Comparison of ENCODE assay signal across 20 cellular contexts in the genomic region with DNA sequence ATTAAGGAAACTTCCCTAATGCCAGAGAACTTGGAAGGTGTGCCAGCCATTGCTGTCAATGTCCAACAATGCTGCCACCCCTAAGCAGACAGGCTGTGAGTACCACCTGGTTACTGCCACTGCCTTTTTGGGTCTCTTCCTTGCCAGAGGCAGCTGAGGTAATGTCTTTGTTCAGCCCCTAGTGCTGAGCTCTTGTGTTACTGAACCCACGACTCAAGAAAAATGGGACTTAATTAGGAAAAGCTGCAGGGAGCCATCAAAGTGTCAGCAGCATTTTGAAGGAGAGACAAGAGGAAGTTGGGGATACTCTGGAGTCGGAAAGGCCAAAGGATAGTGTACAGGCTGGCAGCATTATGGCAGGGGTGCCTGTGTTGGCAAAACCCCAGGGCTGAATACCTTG.
DNase-seq lines count a peak whose midpoint lies in the region; ATAC-seq and TF ChIP-seq lines count a peak whose summit lies in the region.
"Had no signal": no experiment of that assay in that cellular context is flagged by ENCODE, and none has a peak within 500 bp of the region (broad histone marks: within the 10 kb centered on the region; RNA-seq: fewer than 3 reads in every experiment).

No MANE protein-coding gene starts in this region.

- peaks cover 1% of the 10 kb centered on the region for H3K9me3 Mint-ChIP-seq in memory B cell

- DNase-seq in ELF-1 (ENCODE audit: low read depth, low spot score) (peak; percentile 27), NCI-H69 (lab: John Stamatoyannopoulos, UW) (peak; percentile 74), memory B cell (ENCODE audit: low spot score in 2 of 2) (no peak), NCI-H2196 (lab: John Stamatoyannopoulos, UW; ENCODE audit: unreplicated experiment) (no peak), BE2C (no peak)
- DNase-seq: CD4-positive, CD25-positive, alpha-beta regulatory T cell; CD8-positive, alpha-beta memory T cell; COR-L47; DMS 273 treated with DMSO at 0.1 percent for 48 hours; DMS53; DND-41; GDM1; GOT3; HFFc6 had no signal

- no peak for TF ChIP-seq CTCF in BE2C (IDR thresholded peaks at IDR 0.05; ENCODE audit: low read depth, low read length)

- no peaks in the 10 kb centered on the region for H3K9me3 ChIP-seq in BE2C

- H3K27me3 ChIP-seq in BE2C = no peaks in the 10 kb centered on the region

- H3K36me3 Mint-ChIP-seq in memory B cell = no peaks in the 10 kb centered on the region
- H3K36me3 Mint-ChIP-seq: CD4-positive, CD25-positive, alpha-beta regulatory T cell; CD8-positive, alpha-beta memory T cell had no signal

- no peak overlapping the region for H3K27ac Mint-ChIP-seq in memory B cell
- H3K27ac Mint-ChIP-seq: CD4-positive, CD25-positive, alpha-beta regulatory T cell; CD8-positive, alpha-beta memory T cell; HFFc6 had no signal

- peak overlapping the region; percentile 57 for H3K4me3 Mint-ChIP-seq in memory B cell
- H3K4me3 Mint-ChIP-seq: CD4-positive, CD25-positive, alpha-beta regulatory T cell; CD8-positive, alpha-beta memory T cell; HFFc6 had no signal

- H3K36me3 ChIP-seq in BE2C = no peaks in the 10 kb centered on the region

- TF ChIP-seq POLR2A in Raji (IDR thresholded peaks at IDR 0.05; ENCODE audit: insufficient read depth, low read depth, low read length) = 0 out of 2 replicates have a peak, but pooled peaks have one; percentile 2

- ATAC-seq in memory B cell (ENCODE audit: low read depth) = no peak
- no peak for ATAC-seq in GM21619 (IDR thresholded peaks at IDR 0.05; ENCODE audit: unreplicated experiment)
- ATAC-seq: HCT116, HepG2 had no signal

- no peaks in the 10 kb centered on the region for H3K4me1 ChIP-seq in BE2C

- H3K4me1 Mint-ChIP-seq in memory B cell = no peaks in the 10 kb centered on the region
- H3K4me1 Mint-ChIP-seq: CD4-positive, CD25-positive, alpha-beta regulatory T cell; CD8-positive, alpha-beta memory T cell had no signal

- no peak overlapping the region for H3K4me3 ChIP-seq in BE2C (ENCODE audit: low read depth, low read length)

- H3K27me3 Mint-ChIP-seq in memory B cell = no peaks in the 10 kb centered on the region
- H3K27me3 Mint-ChIP-seq: B cell; CD4-positive, CD25-positive, alpha-beta regulatory T cell; IgD-negative memory B cell had no signal

Comparison
In these comparisons a context has a peak if more than half of its experiments do, and no peak if none do; other contexts are left out.
1. DNase-seq: peak in ELF-1 (single experiment) and NCI-H69 (single experiment); none in memory B cell (0 of 2), NCI-H2196 (single experiment) and BE2C (single experiment).